ENCODE assay signal across 27 cellular contexts in the genomic region with DNA sequence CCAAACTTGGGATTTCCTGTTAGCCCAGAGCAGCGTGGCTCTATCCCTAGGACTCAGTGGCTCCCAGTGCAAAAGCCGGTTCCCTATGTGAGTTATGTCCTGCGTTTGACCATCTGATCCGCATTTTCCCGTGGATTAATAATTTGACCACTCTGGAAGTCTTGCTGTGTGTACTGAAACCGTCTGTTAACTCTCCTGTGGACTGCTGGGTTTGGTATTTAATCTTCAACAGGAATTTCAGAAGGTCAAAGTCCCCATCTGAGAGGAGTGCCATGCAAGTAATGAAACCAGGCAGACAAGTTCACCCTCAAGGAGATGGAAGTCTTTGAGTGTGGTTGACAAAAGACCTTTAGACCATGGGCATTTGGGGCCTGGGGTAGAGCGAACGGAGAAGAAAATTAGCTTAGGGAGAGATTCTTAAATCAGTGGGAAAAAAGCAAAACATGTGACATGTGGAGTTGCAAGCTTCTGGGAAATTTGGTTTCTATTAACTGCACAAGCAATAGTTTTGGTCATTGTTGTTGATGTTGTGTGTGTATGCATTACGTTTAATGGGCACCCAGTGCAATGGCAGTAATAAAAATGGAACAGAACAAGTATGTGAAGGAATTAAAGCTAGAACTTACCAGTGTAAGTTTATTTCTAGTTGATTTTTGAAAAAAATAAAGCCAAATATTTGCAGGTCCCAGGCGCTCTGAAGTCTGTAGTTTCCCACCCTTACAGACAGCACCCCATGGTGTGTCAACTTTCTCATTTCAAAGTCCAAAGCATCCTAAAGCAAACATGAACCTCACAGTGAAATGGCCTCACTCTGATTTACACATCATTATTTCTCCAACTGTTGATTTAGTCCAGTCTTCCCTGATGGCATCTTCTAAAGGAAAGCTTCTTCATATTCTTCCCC. TPM values are rescaled to one million over a fixed set of nuclear protein-coding genes. Genes with fewer than 3 reads are reported as not detected.
DNase-seq lines count a peak whose midpoint lies in the region; ATAC-seq, FAIRE-seq and TF ChIP-seq lines count a peak whose summit lies in the region.
"Had no signal": no experiment of that assay in that cellular context is flagged by ENCODE, and none has a peak within 500 bp of the region (broad histone marks: within the 10 kb centered on the region; RNA-seq: fewer than 3 reads in every experiment).

No MANE protein-coding gene starts in this region.

- in situ Hi-C loops in HepG2 (cut with HindIII; ENCODE audit: extremely low pct_ligation_motif_present, low pct_unique_long_range_greater_than_20kb) = no loop called here

- CTCF ChIA-PET in Calu3 (lab: Charles Lee) (no interaction called here), HepG2 (lab: Yijun Ruan, JAX; ENCODE audit: low intra/inter-chr PET ratio, low total read pairs) (no interaction called here), MCF 10A (lab: Yijun Ruan, JAX) (interaction anchor here (0.7 kb wide), 1 partner anchor 666 kb away, joined by 3 read pairs; no protein-coding TSS in a partner anchor)

- H3K4me3 ChIP-seq in HepG2 (replicated peaks in 1 of 3; ENCODE audit: insufficient read depth in 1 of 3, low read depth in 2 of 3, low read length in 3 of 3) (peak overlapping the region; percentile 25 to 53 (median 29); a peak in 5 of 6 replicates), parathyroid adenoma (ENCODE audit: low read depth, low read length) (no peak overlapping the region)
- H3K4me3 ChIP-seq: HAP-1, K562, MG63 had no signal

- H3K9ac ChIP-seq in HepG2 (ENCODE audit: insufficient read depth, low read depth, low read length) (peak overlapping the region; percentile 79), parathyroid adenoma (no peak overlapping the region)

- H3K4me3 Mint-ChIP-seq in Calu3 (ENCODE audit: low read depth, unreplicated experiment) (no peak overlapping the region), MCF 10A (ENCODE audit: unreplicated experiment) (no peak overlapping the region)
- H3K4me3 Mint-ChIP-seq: CD8-positive, alpha-beta T cell; HFFc6; T-helper 1 cell treated with Interleukin-12 subunit alpha and Interleukin-12 subunit beta and Interleukin-4 antibody, amounts not matched to agents 30 μg/mL and 1 μg/mL, for 36 hours had no signal

- H3K36me3 Mint-ChIP-seq in Calu3 (ENCODE audit: insufficient read depth, unreplicated experiment) (no peaks in the 10 kb centered on the region), MCF 10A (ENCODE audit: insufficient read depth, unreplicated experiment) (no peaks in the 10 kb centered on the region)
- H3K36me3 Mint-ChIP-seq: CD8-positive, alpha-beta T cell had no signal

- ATAC-seq in HepG2 = peak; percentile 89
- no peak for ATAC-seq in GM19035 (IDR thresholded peaks at IDR 0.05; ENCODE audit: unreplicated experiment)
- ATAC-seq: CD8-positive, alpha-beta T cell; K562; Panc1 had no signal

- H3K9me3 ChIP-seq in HepG2 (ENCODE audit: low read length) (no peaks in the 10 kb centered on the region), parathyroid adenoma (ENCODE audit: control insufficient read depth, low read length) (no peaks in the 10 kb centered on the region)
- H3K9me3 ChIP-seq: HAP-1 had no signal

- no peaks in the 10 kb centered on the region for H4K20me1 ChIP-seq in HepG2 (ENCODE audit: insufficient read depth, low read length)

- TF ChIP-seq CTCF in Calu3 (IDR thresholded peaks at IDR 0.05; ENCODE audit: unreplicated experiment) = no peak
- TF ChIP-seq CTCF in HepG2 (CRISPR knock-in tag; IDR thresholded peaks at IDR 0.05) = no peak
- TF ChIP-seq CTCF in parathyroid adenoma (IDR thresholded peaks at IDR 0.05) = no peak
- no peak for TF ChIP-seq CTCF in MCF 10A (IDR thresholded peaks at IDR 0.05; ENCODE audit: unreplicated experiment)

- peak overlapping the region; percentile 15 for H2AFZ ChIP-seq in HepG2 (ENCODE audit: low read length)
- H2AFZ ChIP-seq in parathyroid adenoma = peak overlapping the region; percentile 23

- H3K36me3 ChIP-seq in HepG2 (replicated peaks in 1 of 2; ENCODE audit: control insufficient read depth in 1 of 2, insufficient read depth in 2 of 2, low read length in 2 of 2) (no peaks in the 10 kb centered on the region), parathyroid adenoma (ENCODE audit: control insufficient read depth, insufficient read depth, low read length) (no peaks in the 10 kb centered on the region)
- H3K36me3 ChIP-seq: HAP-1, MG63 had no signal

- intact Hi-C loops in Calu3 (cut with micrococcal nuclease; ENCODE audit: unreplicated experiment) (no loop called here), HepG2 (cut with micrococcal nuclease; ENCODE audit: unreplicated experiment) (loop anchor here (1.0 to 5.0 kb wide), 3 partner anchors 8 to 50 kb away; no protein-coding TSS in a partner anchor), MCF 10A (cut with micrococcal nuclease) (no loop called here)

- H3K27me3 ChIP-seq in HepG2 (ENCODE audit: control insufficient read depth in 1 of 2, insufficient read depth in 2 of 2, low read length in 2 of 2) = no peaks in the 10 kb centered on the region
- H3K27me3 ChIP-seq in parathyroid adenoma (ENCODE audit: control insufficient read depth, insufficient read depth, low read length) = no peaks in the 10 kb centered on the region
- H3K27me3 ChIP-seq: MG63 had no signal

- H3K27me3 Mint-ChIP-seq in Calu3 (ENCODE audit: unreplicated experiment) = no peaks in the 10 kb centered on the region
- H3K27me3 Mint-ChIP-seq in MCF 10A (ENCODE audit: insufficient read depth, unreplicated experiment) = peaks cover 65% of the 10 kb centered on the region

- peak; percentile 43 to 95; a peak in 3 of 4 replicates for TF ChIP-seq EP300 in HepG2 (IDR thresholded peaks at IDR 0.05; ENCODE audit: low read depth in 2 of 2, low read length in 2 of 2)
- peak; percentile 87 for TF ChIP-seq EP300 in HepG2 (CRISPR knock-in tag; IDR thresholded peaks at IDR 0.05; ENCODE audit: borderline replicate concordance)

- H3K4me1 Mint-ChIP-seq in Calu3 (ENCODE audit: low read depth, unreplicated experiment) = peaks cover 9% of the 10 kb centered on the region
- H3K4me1 Mint-ChIP-seq in MCF 10A (ENCODE audit: insufficient read depth, unreplicated experiment) = no peaks in the 10 kb centered on the region

- H3K79me2 ChIP-seq in HepG2 (ENCODE audit: insufficient read depth, low read length) = no peaks in the 10 kb centered on the region
- no peaks in the 10 kb centered on the region for H3K79me2 ChIP-seq in parathyroid adenoma

- WGBS in HepG2 (ENCODE audit: low lambda C conversion rate) = 0% methylated on average over 10 of the region's 10 CpGs

- H3K27ac ChIP-seq in HepG2 (ENCODE audit: extremely low read length, insufficient read depth, low read length) = peak overlapping the region; percentile 97
- no peak overlapping the region for H3K27ac ChIP-seq in parathyroid adenoma
- H3K27ac ChIP-seq: HL-60 had no signal

- H3K4me2 ChIP-seq in HepG2 (ENCODE audit: low read depth, low read length) (peak overlapping the region; percentile 87), parathyroid adenoma (ENCODE audit: low read length) (no peak overlapping the region)

- peak; percentile 21 for DNase-seq in Calu3
- DNase-seq in LoVo (ENCODE audit: low spot score) = peak; percentile 28
- DNase-seq in HepG2 (ENCODE audit: low spot score) = peak; percentile 94
- DNase-seq in DMS 273 treated with DMSO at 0.1 percent for 48 hours (lab: John Stamatoyannopoulos, UW) = no peak
- DNase-seq in Ammon's horn (ENCODE audit: low spot score) = no peak
- DNase-seq in MCF 10A (ENCODE audit: unreplicated experiment) = no peak
- DNase-seq: AML-193; CD8-positive, alpha-beta T cell; DMS153; DND-41; GOT3; HFFc6; Kasumi-1; MG63; NCI-H2029; NCI-H446 treated with DMSO at 0.1 percent for 48 hours; NCI-H526 treated with DMSO at 0.1 percent for 48 hours; SHP77 treated with DMSO at 0.1 percent for 48 hours had no signal

- no peak; the same call in 1 of the 2 replicates for TF ChIP-seq RAD21 in HepG2 (CRISPR knock-in tag; IDR thresholded peaks at IDR 0.05)

- no peak overlapping the region for H3K27ac Mint-ChIP-seq in Calu3 (ENCODE audit: unreplicated experiment)
- no peak overlapping the region for H3K27ac Mint-ChIP-seq in MCF 10A (ENCODE audit: low read depth, unreplicated experiment)
- H3K27ac Mint-ChIP-seq: CD8-positive, alpha-beta T cell; HFFc6; T-helper 1 cell treated with Interleukin-12 subunit alpha and Interleukin-12 subunit beta and Interleukin-4 antibody, amounts not matched to agents 30 μg/mL and 1 μg/mL, for 36 hours had no signal

- POLR2A ChIA-PET in HepG2 (lab: Yijun Ruan, JAX) = interaction anchor here (0.8 to 6.2 kb wide), 8 partner anchors 9 to 387 kb away, joined by 3 to 106 read pairs (median 4); no protein-coding TSS in a partner anchor
- POLR2A ChIA-PET in MCF 10A (lab: Yijun Ruan, JAX) = no interaction called here

- BruUV-seq in Calu3 (replicated peaks; lab: Mats Ljungman, UMichigan) (no TSS peak), HepG2 (replicated peaks; lab: Mats Ljungman, UMichigan) (no TSS peak), MCF 10A (replicated peaks; lab: Mats Ljungman, UMichigan) (no TSS peak)

- H3K4me1 ChIP-seq in HepG2 (ENCODE audit: insufficient read depth, low read length) (peaks cover 99% of the 10 kb centered on the region), parathyroid adenoma (peaks cover 31% of the 10 kb centered on the region)
- H3K4me1 ChIP-seq: HAP-1 had no signal

- FAIRE-seq in HepG2 (lab: Jason Lieb, UNC) = peak; percentile 74
- FAIRE-seq: A204.1, GM18507, K562 had no signal

- peak; percentile 24 to 41; a peak in 1 of 4 replicates for TF ChIP-seq POLR2A in HepG2 (IDR thresholded peaks at IDR 0.05; ENCODE audit: insufficient read depth in 1 of 2, low read depth in 2 of 2, low read length in 2 of 2)

- H3K9me3 Mint-ChIP-seq in Calu3 (ENCODE audit: low read depth, unreplicated experiment) (no peaks in the 10 kb centered on the region), MCF 10A (ENCODE audit: unreplicated experiment) (no peaks in the 10 kb centered on the region)
- H3K9me3 Mint-ChIP-seq: CD8-positive, alpha-beta T cell; HFFc6; T-helper 1 cell treated with Interleukin-12 subunit alpha and Interleukin-12 subunit beta and Interleukin-4 antibody, amounts not matched to agents 30 μg/mL and 1 μg/mL, for 36 hours had no signal

RNA-seq across cellular contexts. Expression of a gene that starts 38.3 kb away (rescaled TPM):
- total RNA-seq in Calu3 (2022) (not detected in 2 replicates), HepG2 (2016; rRNA removed; fragmentation: Illumina TruSeq; extraction: Trizol) (not detected in 2 replicates), MCF 10A (2022) (not detected in 2 replicates)
- not detected in 2 replicates for total RNA-seq in HepG2 (2016; cell fraction: cytosol; rRNA removed; fragmentation: Illumina TruSeq; extraction: Trizol; ENCODE audit: low read depth)
- total RNA-seq in HepG2 (2016; cell fraction: insoluble cytoplasmic fraction; rRNA removed; fragmentation: Illumina TruSeq; extraction: Trizol) = not detected in 2 replicates
- total RNA-seq in HepG2 (2016; cell fraction: membrane; rRNA removed; fragmentation: Illumina TruSeq; extraction: Trizol) = not detected in 2 replicates
- total RNA-seq in HepG2 (2016; cell fraction: nucleus; rRNA removed; fragmentation: Illumina TruSeq; extraction: Trizol) = not detected in 2 replicates
- polyA plus RNA-seq in HepG2 (2011; rRNA removed) = not detected in 2 replicates
- polyA plus RNA-seq in HepG2 (2011; cell fraction: cytosol; rRNA removed) = not detected in 2 replicates
- polyA plus RNA-seq in HepG2 (2011; cell fraction: nucleus; rRNA removed) = not detected in 2 replicates
- polyA plus RNA-seq in HepG2 (2012) = not detected in 2 replicates
- not detected in 2 replicates for polyA plus RNA-seq in HepG2 (2016; cell fraction: cytosol; fragmentation: Illumina TruSeq; extraction: Trizol; ENCODE audit: low read depth)
- polyA plus RNA-seq in HepG2 (2016; cell fraction: insoluble cytoplasmic fraction; fragmentation: Illumina TruSeq; extraction: Trizol; ENCODE audit: low read depth) = not detected in 2 replicates
- not detected in 2 replicates for polyA plus RNA-seq in HepG2 (2016; cell fraction: membrane; fragmentation: Illumina TruSeq; extraction: Trizol; ENCODE audit: low read depth)
- polyA plus RNA-seq in HepG2 (2016; cell fraction: nucleus; fragmentation: Illumina TruSeq; extraction: Trizol; ENCODE audit: insufficient read depth, low read depth) = not detected in 2 replicates
- not detected in 2 replicates for polyA minus RNA-seq in HepG2 (2011; rRNA and poly(A)+ RNA removed; ENCODE audit: low replicate concordance)
- not detected in 2 replicates for polyA minus RNA-seq in HepG2 (2011; cell fraction: cytosol; rRNA and poly(A)+ RNA removed)
- not detected in 2 replicates for polyA minus RNA-seq in HepG2 (2011; cell fraction: nucleus; rRNA and poly(A)+ RNA removed)
- total RNA-seq: CD8-positive, alpha-beta T cell; HFFc6; K562 had no signal
- polyA plus RNA-seq: K562 had no signal

Comparison
In these comparisons a context has a peak if more than half of its experiments do, and no peak if none do; other contexts are left out.
1. DNase-seq: peak in Calu3 (single experiment), LoVo (single experiment) and HepG2 (single experiment); none in DMS 273 treated with DMSO at 0.1 percent for 48 hours (single experiment), Ammon's horn (single experiment) and MCF 10A (single experiment).